ENCODE assay signal across 1 cellular context in genomic region chr16:66695474-66695934, GRCh38.
TF ChIP-seq lines count a peak whose summit lies in the region.

No MANE protein-coding gene starts in this region.

TF ChIP-seq in HepG2, 621 proteins besides CTCF, POLR2A, EP300 and RAD21 (continued from another document):
- TF ChIP-seq, protein P1, sequence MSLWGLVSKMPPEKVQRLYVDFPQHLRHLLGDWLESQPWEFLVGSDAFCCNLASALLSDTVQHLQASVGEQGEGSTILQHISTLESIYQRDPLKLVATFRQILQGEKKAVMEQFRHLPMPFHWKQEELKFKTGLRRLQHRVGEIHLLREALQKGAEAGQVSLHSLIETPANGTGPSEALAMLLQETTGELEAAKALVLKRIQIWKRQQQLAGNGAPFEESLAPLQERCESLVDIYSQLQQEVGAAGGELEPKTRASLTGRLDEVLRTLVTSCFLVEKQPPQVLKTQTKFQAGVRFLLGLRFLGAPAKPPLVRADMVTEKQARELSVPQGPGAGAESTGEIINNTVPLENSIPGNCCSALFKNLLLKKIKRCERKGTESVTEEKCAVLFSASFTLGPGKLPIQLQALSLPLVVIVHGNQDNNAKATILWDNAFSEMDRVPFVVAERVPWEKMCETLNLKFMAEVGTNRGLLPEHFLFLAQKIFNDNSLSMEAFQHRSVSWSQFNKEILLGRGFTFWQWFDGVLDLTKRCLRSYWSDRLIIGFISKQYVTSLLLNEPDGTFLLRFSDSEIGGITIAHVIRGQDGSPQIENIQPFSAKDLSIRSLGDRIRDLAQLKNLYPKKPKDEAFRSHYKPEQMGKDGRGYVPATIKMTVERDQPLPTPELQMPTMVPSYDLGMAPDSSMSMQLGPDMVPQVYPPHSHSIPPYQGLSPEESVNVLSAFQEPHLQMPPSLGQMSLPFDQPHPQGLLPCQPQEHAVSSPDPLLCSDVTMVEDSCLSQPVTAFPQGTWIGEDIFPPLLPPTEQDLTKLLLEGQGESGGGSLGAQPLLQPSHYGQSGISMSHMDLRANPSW (CRISPR knock-in tag; IDR thresholded peaks at IDR 0.05; ENCODE audit: borderline replicate concordance) = no peak
- no peak for TF ChIP-seq HNF4G (IDR thresholded peaks at IDR 0.05; ENCODE audit: borderline replicate concordance, low read depth, low read length)
- no peak for TF ChIP-seq HNF4G (CRISPR knock-in tag; IDR thresholded peaks at IDR 0.05; ENCODE audit: borderline replicate concordance, low read depth)
- no peak for TF ChIP-seq TOPORS (CRISPR knock-in tag; IDR thresholded peaks at IDR 0.05)
- peak; percentile 33; the same call in 1 of the 2 replicates for TF ChIP-seq HOXA7 (CRISPR knock-in tag; IDR thresholded peaks at IDR 0.05)
- TF ChIP-seq SMAD1 (CRISPR knock-in tag; IDR thresholded peaks at IDR 0.05; ENCODE audit: borderline replicate concordance, low read depth) = 0 out of 2 replicates have a peak, but pooled peaks have one; percentile 20
- 0 out of 2 replicates have a peak, but pooled peaks have one; percentile 2 for TF ChIP-seq ZMYM3 (CRISPR knock-in tag; IDR thresholded peaks at IDR 0.05)
- peak; percentile 61 for TF ChIP-seq HNRNPL (IDR thresholded peaks at IDR 0.05; ENCODE audit: low read depth, low read length)
- no peak for TF ChIP-seq SMARCE1 (IDR thresholded peaks at IDR 0.05; ENCODE audit: borderline replicate concordance)
- TF ChIP-seq ZNF766 (CRISPR knock-in tag; IDR thresholded peaks at IDR 0.05; ENCODE audit: borderline replicate concordance) = no peak
- TF ChIP-seq ZNF598 (CRISPR knock-in tag; IDR thresholded peaks at IDR 0.05; ENCODE audit: borderline replicate concordance) = no peak; the same call in 1 of the 2 replicates
- no peak for TF ChIP-seq ZNF331 (CRISPR knock-in tag; IDR thresholded peaks at IDR 0.05)
- 0 out of 2 replicates have a peak, but pooled peaks have one; percentile 10 for TF ChIP-seq PRDM10 (CRISPR knock-in tag; IDR thresholded peaks at IDR 0.05; ENCODE audit: low read depth)
- TF ChIP-seq THAP9 (CRISPR knock-in tag; IDR thresholded peaks at IDR 0.05; ENCODE audit: borderline replicate concordance) = peak; percentile 65; the same call in 1 of the 2 replicates
- no peak for TF ChIP-seq TCF12 (IDR thresholded peaks at IDR 0.05)
- TF ChIP-seq TCF12 (CRISPR knock-in tag; IDR thresholded peaks at IDR 0.05) = no peak
- TF ChIP-seq ZSCAN31 (CRISPR knock-in tag; IDR thresholded peaks at IDR 0.05; ENCODE audit: low read depth) = no peak
- TF ChIP-seq ZNF674 (CRISPR knock-in tag; IDR thresholded peaks at IDR 0.05; ENCODE audit: low read depth) = 0 out of 2 replicates have a peak, but pooled peaks have one; percentile 21
- no peak for TF ChIP-seq NR2F2 (IDR thresholded peaks at IDR 0.05; ENCODE audit: borderline replicate concordance, low read depth)
